In the genomic region with DNA sequence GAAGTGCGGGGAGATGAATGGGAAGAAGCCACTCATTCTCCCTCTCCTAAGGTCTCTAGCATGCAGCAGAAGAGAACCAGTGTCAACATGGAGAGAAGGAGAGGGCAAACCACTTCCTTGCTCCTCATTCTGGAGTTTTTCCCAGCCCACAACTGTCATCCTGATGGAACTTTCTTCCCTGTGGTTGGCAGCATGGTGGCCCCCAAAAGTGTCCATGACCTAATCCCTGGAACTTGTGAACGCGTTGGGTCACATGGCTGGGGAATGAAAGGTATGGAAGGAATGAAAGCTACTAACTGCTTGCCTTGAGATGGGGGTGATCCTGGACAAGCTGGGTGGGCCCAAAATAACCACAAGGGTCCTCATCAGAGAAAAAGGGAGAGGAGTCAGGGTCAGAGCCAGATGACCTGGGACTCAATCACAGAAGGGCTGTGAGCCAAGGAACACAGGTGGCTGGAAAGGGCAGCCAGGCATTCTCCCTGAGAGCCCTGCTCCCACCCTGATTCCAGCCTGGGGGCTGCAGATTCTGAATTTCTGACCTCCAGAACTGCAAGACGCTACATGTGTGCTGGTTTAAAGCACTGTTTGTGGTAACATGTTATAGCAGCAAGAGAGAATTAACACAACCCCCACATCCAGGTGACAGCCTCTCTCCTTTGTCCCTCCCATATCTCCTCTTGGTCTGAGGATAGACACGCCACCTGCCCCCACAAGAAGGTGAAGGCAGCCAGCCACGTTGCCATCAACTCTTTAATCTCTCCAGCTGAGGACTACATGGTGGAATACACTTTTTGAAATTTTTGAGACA, we compare ENCODE assay signal across 8 cellular contexts.
DNase-seq lines count a peak whose midpoint lies in the region; ATAC-seq and TF ChIP-seq lines count a peak whose summit lies in the region.

No MANE protein-coding gene starts in this region.

- no peaks in the 10 kb centered on the region for H3K27me3 ChIP-seq in CD4-positive, alpha-beta T cell (ENCODE audit: control insufficient read depth, insufficient read depth, low read length)
- no peaks in the 10 kb centered on the region for H3K27me3 ChIP-seq in OCI-LY1 (ENCODE audit: insufficient read depth, low read length)
- H3K27me3 ChIP-seq in endodermal cell (ENCODE audit: control insufficient read depth, insufficient read depth, low read length, poor library complexity, severe bottlenecking), result no peaks in the 10 kb centered on the region

- H3K79me2 ChIP-seq in OCI-LY1 (ENCODE audit: insufficient read depth, low read length), result no peaks in the 10 kb centered on the region

- H3F3A ChIP-seq in OCI-LY1 (ENCODE audit: insufficient read depth, low read length), result no peaks in the 10 kb centered on the region

- no peaks in the 10 kb centered on the region for H3K9me3 ChIP-seq in CD4-positive, alpha-beta T cell (ENCODE audit: control insufficient read depth, low read length)
- H3K9me3 ChIP-seq in OCI-LY1 (ENCODE audit: low read length) (no peaks in the 10 kb centered on the region), endodermal cell (ENCODE audit: control insufficient read depth, low read length) (no peaks in the 10 kb centered on the region)

- H3K4me3 ChIP-seq in OCI-LY1 (ENCODE audit: low read depth, low read length, poor library complexity, severe bottlenecking), result no peak overlapping the region
- H3K4me3 ChIP-seq in endodermal cell (ENCODE audit: low read length), result no peak overlapping the region

- H3K4me2 ChIP-seq in OCI-LY1 (ENCODE audit: low read length), result peak overlapping the region; percentile 14; the same call in 1 of the 2 replicates

- POLR2A ChIA-PET in CD4-positive, alpha-beta T cell (lab: Charles Lee), result interaction anchor here (0.9 kb wide), 1 partner anchor 9 kb away, joined by 3 read pairs; no protein-coding TSS in a partner anchor

- no peak for ATAC-seq in CD4-positive, alpha-beta T cell (ENCODE audit: poor library complexity)
- no peak for ATAC-seq in HG02588 (IDR thresholded peaks at IDR 0.05; ENCODE audit: unreplicated experiment)

- no peaks in the 10 kb centered on the region for H3K9me3 Mint-ChIP-seq in CD4-positive, alpha-beta T cell
- H3K9me3 Mint-ChIP-seq in endodermal cell, result peaks cover 14% of the 10 kb centered on the region
- H3K9me3 Mint-ChIP-seq in osteocyte (ENCODE audit: unreplicated experiment), result no peaks in the 10 kb centered on the region

- H3K9ac ChIP-seq in OCI-LY1 (ENCODE audit: low read length) (peak overlapping the region; percentile 10; the same call in 1 of the 2 replicates), endodermal cell (ENCODE audit: extremely low read depth, low read length, poor library complexity, severe bottlenecking) (no peak overlapping the region)

- peaks cover 14% of the 10 kb centered on the region for H3K4me1 ChIP-seq in OCI-LY1 (ENCODE audit: insufficient read depth, low read length, severe bottlenecking)
- H3K4me1 ChIP-seq in endodermal cell (ENCODE audit: control insufficient read depth, insufficient read depth, low read length), result no peaks in the 10 kb centered on the region

- no peak for TF ChIP-seq CTCF in CD4-positive, alpha-beta T cell (IDR thresholded peaks at IDR 0.05)
- no peak for TF ChIP-seq CTCF in OCI-LY1 (IDR thresholded peaks at IDR 0.05; ENCODE audit: low read length)
- no peak for TF ChIP-seq CTCF in endodermal cell (conservative IDR thresholded peaks at IDR 0.05)
- TF ChIP-seq CTCF in osteocyte (IDR thresholded peaks at IDR 0.05), result no peak

- intact Hi-C loops in CD4-positive, alpha-beta T cell (cut with DNase I, micrococcal nuclease), result loop anchor here in 1 of 2 experiments (1.0 kb wide), 1 partner anchor 88 kb away; no protein-coding TSS in a partner anchor

- H3K36me3 Mint-ChIP-seq in CD4-positive, alpha-beta T cell (ENCODE audit: low read depth), result peaks cover 30% of the 10 kb centered on the region
- peaks cover 53% of the 10 kb centered on the region for H3K36me3 Mint-ChIP-seq in endodermal cell (ENCODE audit: low read depth)
- no peaks in the 10 kb centered on the region for H3K36me3 Mint-ChIP-seq in osteocyte (ENCODE audit: unreplicated experiment)

- H2AFZ ChIP-seq in OCI-LY1 (ENCODE audit: low read length), result no peak overlapping the region

- H3K4me1 Mint-ChIP-seq in CD4-positive, alpha-beta T cell (ENCODE audit: low read depth), result peaks cover 16% of the 10 kb centered on the region
- peaks cover 6% of the 10 kb centered on the region for H3K4me1 Mint-ChIP-seq in endodermal cell
- peaks cover 42% of the 10 kb centered on the region for H3K4me1 Mint-ChIP-seq in osteocyte (ENCODE audit: unreplicated experiment)

- peak overlapping the region; percentile 73 for H3K27ac Mint-ChIP-seq in CD4-positive, alpha-beta T cell
- H3K27ac Mint-ChIP-seq in endodermal cell (no peak overlapping the region), osteocyte (ENCODE audit: unreplicated experiment) (peak overlapping the region; percentile 96)

- H3K9me2 ChIP-seq in OCI-LY1 (ENCODE audit: low read depth, low read length), result no peaks in the 10 kb centered on the region

- no peaks in the 10 kb centered on the region for H3K27me3 Mint-ChIP-seq in CD4-positive, alpha-beta T cell
- H3K27me3 Mint-ChIP-seq in endodermal cell (ENCODE audit: insufficient read depth) (no peaks in the 10 kb centered on the region), osteocyte (ENCODE audit: unreplicated experiment) (no peaks in the 10 kb centered on the region)

- H3K27ac ChIP-seq in CD4-positive, alpha-beta T cell (ENCODE audit: low read depth, low read length), result no peak overlapping the region
- peak overlapping the region; percentile 51 for H3K27ac ChIP-seq in OCI-LY1 (ENCODE audit: low read depth, low read length, poor library complexity, severe bottlenecking)
- peak overlapping the region; percentile 24 for H3K27ac ChIP-seq in endodermal cell (ENCODE audit: low read depth, low read length)

- peak overlapping the region; percentile 65 for H3K4me3 Mint-ChIP-seq in CD4-positive, alpha-beta T cell
- H3K4me3 Mint-ChIP-seq in endodermal cell (no peak overlapping the region), osteocyte (ENCODE audit: unreplicated experiment) (peak overlapping the region; percentile 66)

- CTCF ChIA-PET in CD4-positive, alpha-beta T cell (lab: Charles Lee), result no interaction called here

- 90 to 91% methylated on average over 2 to 6 of the region's 6 CpGs for WGBS in endodermal cell (ENCODE audit: insufficient coverage in 1 of 2, insufficient read length in 1 of 2), 2 experiments

- no peaks in the 10 kb centered on the region for H4K20me1 ChIP-seq in OCI-LY1 (ENCODE audit: insufficient read depth, low read length)

- H3K36me3 ChIP-seq in OCI-LY1 (ENCODE audit: insufficient read depth, low read length) (peaks cover 5% of the 10 kb centered on the region; the same call in 1 of the 2 replicates), endodermal cell (ENCODE audit: control insufficient read depth, insufficient read depth, low read length) (no peaks in the 10 kb centered on the region)

- peak in 1 of 10 experiments; percentile 21 for DNase-seq in CD4-positive, alpha-beta T cell
- DNase-seq in endodermal cell (no peak), osteocyte (ENCODE audit: extremely low spot score, unreplicated experiment) (no peak), MV-4-11 (lab: John Stamatoyannopoulos, UW) (no peak), NCI-H146 (lab: John Stamatoyannopoulos, UW) (no peak)
- no peak for DNase-seq in stimulated activated CD4-positive, alpha-beta T cell treated with anti-CD3 and anti-CD28 coated beads, Interleukin-12 subunit alpha, Interleukin-12 subunit beta, amount 100 ng/mL, for 4 hours
